Comparison of ENCODE assay signal across 17 cellular contexts in genomic region chr11:34564807-34565241, GRCh38. TPM values are rescaled to one million over a fixed set of nuclear protein-coding genes. Genes with fewer than 3 reads are reported as not detected.
DNase-seq lines count a peak whose midpoint lies in the region; ATAC-seq and TF ChIP-seq lines count a peak whose summit lies in the region.
"Had no signal": no experiment of that assay in that cellular context is flagged by ENCODE, and none has a peak within 500 bp of the region (broad histone marks: within the 10 kb centered on the region; RNA-seq: fewer than 3 reads in every experiment).

No MANE protein-coding gene starts in this region.

- no peak for TF ChIP-seq CTCF in Calu3 (IDR thresholded peaks at IDR 0.05; ENCODE audit: unreplicated experiment)
- no peak for TF ChIP-seq CTCF in WTC11 (IDR thresholded peaks at IDR 0.05)
- TF ChIP-seq CTCF in osteocyte (IDR thresholded peaks at IDR 0.05) = no peak

- ATAC-seq in WTC11 = peak; percentile 57; the same call in 1 of the 2 replicates
- peak; percentile 84 to 90 for ATAC-seq in right cardiac atrium
- ATAC-seq in GM18519 (IDR thresholded peaks at IDR 0.05; ENCODE audit: low FRiP score, unreplicated experiment) = no peak
- no peak for ATAC-seq in GM18505 (IDR thresholded peaks at IDR 0.05; ENCODE audit: unreplicated experiment)
- ATAC-seq: naive thymus-derived CD8-positive, alpha-beta T cell had no signal

- no peak overlapping the region for H3K4me3 ChIP-seq in right cardiac atrium (ENCODE audit: low read length)
- H3K4me3 ChIP-seq: adrenal gland, dorsolateral prefrontal cortex had no signal

- DNase-seq in Calu3 (no peak), WTC11 (ENCODE audit: low spot score) (peak; percentile 16), right cardiac atrium (peak; percentile 52 to 78 (median 56)), osteocyte (ENCODE audit: extremely low spot score, unreplicated experiment) (peak; percentile 53), erythroblast (lab: John Stamatoyannopoulos, UW) (no peak)
- DNase-seq in stimulated activated CD4-positive, alpha-beta T cell treated with anti-CD3 and anti-CD28 coated beads, Interleukin-15, amount 100 ng/mL, for 24 hours = no peak
- DNase-seq: activated CD4-positive, alpha-beta T cell treated with anti-CD3 and anti-CD28 coated beads, Interleukin-2, amount 10 ng/mL, durations not matched to agents 7 days and 5 days; naive thymus-derived CD8-positive, alpha-beta T cell; NCI-H187; T-helper 9 cell had no signal

- H3K4me1 Mint-ChIP-seq in Calu3 (ENCODE audit: low read depth, unreplicated experiment) (peaks cover 18% of the 10 kb centered on the region), WTC11 (peaks cover 12% of the 10 kb centered on the region), osteocyte (ENCODE audit: unreplicated experiment) (peaks cover 4% of the 10 kb centered on the region)
- H3K4me1 Mint-ChIP-seq: activated CD4-positive, alpha-beta T cell treated with anti-CD3 and anti-CD28 coated beads, Interleukin-2, amount 10 ng/mL, durations not matched to agents 7 days and 5 days had no signal

- H3K27ac Mint-ChIP-seq in Calu3 (ENCODE audit: unreplicated experiment) (peak overlapping the region; percentile 9), WTC11 (0 out of 2 replicates have a peak overlapping the region, but pooled peaks have one; percentile 15), osteocyte (ENCODE audit: unreplicated experiment) (no peak overlapping the region)
- H3K27ac Mint-ChIP-seq: activated CD4-positive, alpha-beta T cell treated with anti-CD3 and anti-CD28 coated beads, Interleukin-2, amount 10 ng/mL, durations not matched to agents 7 days and 5 days; naive thymus-derived CD8-positive, alpha-beta T cell had no signal

- no peaks in the 10 kb centered on the region for H3K36me3 Mint-ChIP-seq in Calu3 (ENCODE audit: insufficient read depth, unreplicated experiment)
- H3K36me3 Mint-ChIP-seq in WTC11 = no peaks in the 10 kb centered on the region
- H3K36me3 Mint-ChIP-seq in osteocyte (ENCODE audit: unreplicated experiment) = no peaks in the 10 kb centered on the region
- H3K36me3 Mint-ChIP-seq: naive thymus-derived CD8-positive, alpha-beta T cell had no signal

- POLR2A ChIA-PET in WTC11 (lab: Charles Lee) = no interaction called here

- no peak for TF ChIP-seq POLR2A in GM18505 (IDR thresholded peaks at IDR 0.05; ENCODE audit: borderline replicate concordance, extremely low read depth, insufficient read depth, insufficient read length)
- TF ChIP-seq POLR2A in erythroblast (IDR thresholded peaks at IDR 0.05; ENCODE audit: low read length) = no peak

- H3K27me3 Mint-ChIP-seq in Calu3 (ENCODE audit: unreplicated experiment) (no peaks in the 10 kb centered on the region), WTC11 (ENCODE audit: low read depth) (no peaks in the 10 kb centered on the region; the same call in 1 of the 2 replicates), osteocyte (ENCODE audit: unreplicated experiment) (peaks cover 38% of the 10 kb centered on the region)

- H3K9me3 Mint-ChIP-seq in Calu3 (ENCODE audit: low read depth, unreplicated experiment) (no peaks in the 10 kb centered on the region), WTC11 (no peaks in the 10 kb centered on the region), osteocyte (ENCODE audit: unreplicated experiment) (no peaks in the 10 kb centered on the region)
- H3K9me3 Mint-ChIP-seq: activated CD4-positive, alpha-beta T cell treated with anti-CD3 and anti-CD28 coated beads, Interleukin-2, amount 10 ng/mL, durations not matched to agents 7 days and 5 days; naive thymus-derived CD8-positive, alpha-beta T cell had no signal

- H3K27me3 ChIP-seq in right cardiac atrium (ENCODE audit: control insufficient read depth, insufficient read depth) = no peaks in the 10 kb centered on the region

- H3K9me3 ChIP-seq in right cardiac atrium (ENCODE audit: control insufficient read depth, low read length) = no peaks in the 10 kb centered on the region
- H3K9me3 ChIP-seq: adrenal gland had no signal

- H3K27ac ChIP-seq in right cardiac atrium (ENCODE audit: low read length) = no peak overlapping the region
- H3K27ac ChIP-seq: adrenal gland had no signal

- intact Hi-C loops in Calu3 (cut with micrococcal nuclease; ENCODE audit: unreplicated experiment) = no loop called here
- intact Hi-C loops in right cardiac atrium (cut with DNase I) = no loop called here

- CTCF ChIA-PET in Calu3 (lab: Charles Lee) = interaction anchor here (1.3 kb wide), 1 partner anchor 225 kb away, joined by 3 read pairs; no protein-coding TSS in a partner anchor
- CTCF ChIA-PET in WTC11 (lab: Charles Lee) = interaction anchor here (1.2 to 2.1 kb wide), 4 partner anchors 52 to 848 kb away, joined by 3 to 11 read pairs (median 4); partner anchors contain the start of gene ELF5

- WGBS in right cardiac atrium = 31% methylated on average over 2 of the region's 2 CpGs

- H3K4me1 ChIP-seq in right cardiac atrium (ENCODE audit: control insufficient read depth, insufficient read depth, low read length) = no peaks in the 10 kb centered on the region
- H3K4me1 ChIP-seq: adrenal gland had no signal

- no TSS peak for BruUV-seq in Calu3 (replicated peaks; lab: Mats Ljungman, UMichigan)

- H3K4me3 Mint-ChIP-seq in Calu3 (ENCODE audit: low read depth, unreplicated experiment) = no peak overlapping the region
- H3K4me3 Mint-ChIP-seq in WTC11 = no peak overlapping the region
- H3K4me3 Mint-ChIP-seq in osteocyte (ENCODE audit: unreplicated experiment) = no peak overlapping the region
- H3K4me3 Mint-ChIP-seq: activated CD4-positive, alpha-beta T cell treated with anti-CD3 and anti-CD28 coated beads, Interleukin-2, amount 10 ng/mL, durations not matched to agents 7 days and 5 days; naive thymus-derived CD8-positive, alpha-beta T cell had no signal

TF ChIP-seq in WTC11, 78 proteins besides CTCF, POLR2A, EP300 and RAD21:
- TF ChIP-seq ZNF532 (CRISPR knock-in tag; IDR thresholded peaks at IDR 0.05; ENCODE audit: borderline replicate concordance) (no peak), USF1 (CRISPR knock-in tag; IDR thresholded peaks at IDR 0.05) (no peak), MLX (CRISPR knock-in tag; IDR thresholded peaks at IDR 0.05) (no peak), MAX (CRISPR knock-in tag; IDR thresholded peaks at IDR 0.05) (no peak), TCF7 (CRISPR knock-in tag; IDR thresholded peaks at IDR 0.05; ENCODE audit: low read depth) (no peak), TP53 (CRISPR knock-in tag; IDR thresholded peaks at IDR 0.05) (no peak)
TF ChIP-seq in WTC11: peak in this region for 0.

RNA-seq across cellular contexts. Expression of gene ELF5, which starts 51.2 kb away (rescaled TPM):
- total RNA-seq in Calu3 (2022) (not detected in 2 replicates), WTC11 (2021) (not detected in 3 replicates), right cardiac atrium (not detected), osteocyte (not detected in 2 replicates)
- polyA plus RNA-seq in right cardiac atrium = not detected
- total RNA-seq: activated CD4-positive, alpha-beta T cell treated with anti-CD3 and anti-CD28 coated beads, Interleukin-2, amount 10 ng/mL, durations not matched to agents 7 days and 5 days; adrenal gland; H4; naive thymus-derived CD8-positive, alpha-beta T cell; skeletal muscle tissue had no signal
- polyA plus RNA-seq: naive thymus-derived CD8-positive, alpha-beta T cell had no signal

RNA-seq across cellular contexts. Expression of gene EHF, which starts 56.1 kb away (rescaled TPM):
- total RNA-seq in Calu3 (2022) (286 and 299 TPM in 2 replicates), WTC11 (2021) (0.16 to 0.60 TPM (median 0.46 TPM) in 3 replicates), right cardiac atrium (under 1 TPM; 0.17 to 0.47 (median 0.27) TPM), osteocyte (not detected in 2 replicates)
- polyA plus RNA-seq in right cardiac atrium = 0.14 TPM
- total RNA-seq: H4; naive thymus-derived CD8-positive, alpha-beta T cell; RPMI7951; skeletal muscle tissue had no signal
- polyA plus RNA-seq: naive thymus-derived CD8-positive, alpha-beta T cell had no signal

Comparison
In these comparisons a context has a peak if more than half of its experiments do, and no peak if none do; other contexts are left out.
1. DNase-seq: peak in WTC11 (single experiment), right cardiac atrium (3 of 3) and osteocyte (single experiment); none in Calu3 (single experiment), stimulated activated CD4-positive, alpha-beta T cell treated with anti-CD3 and anti-CD28 coated beads, Interleukin-15, amount 100 ng/mL, for 24 hours (single experiment) and erythroblast (0 of 2).
2. ATAC-seq: peak in WTC11 (single experiment) and right cardiac atrium (2 of 2); none in GM18519 (single experiment) and GM18505 (single experiment).
3. RNA of gene EHF, which starts 56.1 kb away (total RNA-seq): 286 to 299 TPM in Calu3; 0.16 to 0.60 TPM in WTC11, 0.17 to 0.47 TPM in right cardiac atrium and not detected in osteocyte; every median in the first group is over 100 times any median in the second.